Comparison of ENCODE assay signal across 10 cellular contexts in genomic region chr1:206506405-206506802, GRCh38. TPM values are rescaled to one million over a fixed set of nuclear protein-coding genes. Genes with fewer than 3 reads are reported as not detected.
DNase-seq lines count a peak whose midpoint lies in the region; ATAC-seq and TF ChIP-seq lines count a peak whose summit lies in the region.
"Had no signal": no experiment of that assay in that cellular context is flagged by ENCODE, and none has a peak within 500 bp of the region (broad histone marks: within the 10 kb centered on the region; RNA-seq: fewer than 3 reads in every experiment).

No MANE protein-coding gene starts in this region.

- peaks cover 76% of the 10 kb centered on the region for H3K27me3 ChIP-seq in iPS-15b (ENCODE audit: control insufficient read depth, insufficient read depth, low read length)

- no peaks in the 10 kb centered on the region for H3K9me3 Mint-ChIP-seq in T-helper 1 cell treated with Interleukin-12 subunit alpha and Interleukin-12 subunit beta and Interleukin-4 antibody, amounts not matched to agents 30 μg/mL and 1 μg/mL, for 36 hours
- H3K9me3 Mint-ChIP-seq in activated CD8-positive, alpha-beta T cell treated with anti-CD3 and anti-CD28 coated beads for 36 hours, result no peaks in the 10 kb centered on the region
- no peaks in the 10 kb centered on the region for H3K9me3 Mint-ChIP-seq in stimulated activated memory B cell treated with anti-CD40 and anti-IgM and Interleukin-4, amounts not matched to agents 10 μg/mL and 1 μg/mL and 100 μg/mL, for 72 hours

- H3K4me1 ChIP-seq in iPS-15b (ENCODE audit: control insufficient read depth, insufficient read depth, low read length), result no peaks in the 10 kb centered on the region

- DNase-seq in T-helper 1 cell (no peak), inferior parietal cortex (ENCODE audit: extremely low spot score) (no peak), hepatic stellate cell (ENCODE audit: low spot score) (no peak)
- no peak for DNase-seq in activated CD8-positive, alpha-beta T cell treated with anti-CD3 and anti-CD28 coated beads for 36 hours
- DNase-seq: islet precursor cell had no signal

- no peak for ATAC-seq in activated CD8-positive, alpha-beta T cell treated with anti-CD3 and anti-CD28 coated beads for 36 hours
- no peak for ATAC-seq in stimulated activated memory B cell treated with anti-CD40 and anti-IgM and Interleukin-4, amounts not matched to agents 10 μg/mL and 1 μg/mL and 100 μg/mL, for 72 hours
- no peak for ATAC-seq in GM18909 (IDR thresholded peaks at IDR 0.05; ENCODE audit: poor library complexity, unreplicated experiment)

- H3K9me3 ChIP-seq in iPS-15b (ENCODE audit: control insufficient read depth, insufficient read depth, low read length), result no peaks in the 10 kb centered on the region
- H3K9me3 ChIP-seq: A549 had no signal

- peak overlapping the region; percentile 84 for H3K4me3 ChIP-seq in iPS-15b (ENCODE audit: low read depth, low read length)

- H3K4me1 Mint-ChIP-seq in T-helper 1 cell treated with Interleukin-12 subunit alpha and Interleukin-12 subunit beta and Interleukin-4 antibody, amounts not matched to agents 30 μg/mL and 1 μg/mL, for 36 hours (ENCODE audit: low read depth), result peaks cover 44% of the 10 kb centered on the region
- peaks cover 46% of the 10 kb centered on the region for H3K4me1 Mint-ChIP-seq in activated CD8-positive, alpha-beta T cell treated with anti-CD3 and anti-CD28 coated beads for 36 hours (ENCODE audit: low read depth)
- H3K4me1 Mint-ChIP-seq in stimulated activated memory B cell treated with anti-CD40 and anti-IgM and Interleukin-4, amounts not matched to agents 10 μg/mL and 1 μg/mL and 100 μg/mL, for 72 hours, result peaks cover 42% of the 10 kb centered on the region

- intact Hi-C loops in activated CD8-positive, alpha-beta T cell treated with anti-CD3 and anti-CD28 coated beads for 36 hours (cut with micrococcal nuclease), result loop anchor here (5.0 kb wide), 1 partner anchor 76 kb away; no protein-coding TSS in a partner anchor

- peaks cover 22% of the 10 kb centered on the region for H3K27me3 Mint-ChIP-seq in T-helper 1 cell treated with Interleukin-12 subunit alpha and Interleukin-12 subunit beta and Interleukin-4 antibody, amounts not matched to agents 30 μg/mL and 1 μg/mL, for 36 hours (ENCODE audit: low read depth)
- H3K27me3 Mint-ChIP-seq in activated CD8-positive, alpha-beta T cell treated with anti-CD3 and anti-CD28 coated beads for 36 hours, result peaks cover 28% of the 10 kb centered on the region
- H3K27me3 Mint-ChIP-seq in stimulated activated memory B cell treated with anti-CD40 and anti-IgM and Interleukin-4, amounts not matched to agents 10 μg/mL and 1 μg/mL and 100 μg/mL, for 72 hours, result peaks cover 20% of the 10 kb centered on the region

- H3K36me3 Mint-ChIP-seq in T-helper 1 cell treated with Interleukin-12 subunit alpha and Interleukin-12 subunit beta and Interleukin-4 antibody, amounts not matched to agents 30 μg/mL and 1 μg/mL, for 36 hours (ENCODE audit: low read depth), result peaks cover 10% of the 10 kb centered on the region
- H3K36me3 Mint-ChIP-seq in activated CD8-positive, alpha-beta T cell treated with anti-CD3 and anti-CD28 coated beads for 36 hours (ENCODE audit: low read depth), result no peaks in the 10 kb centered on the region
- H3K36me3 Mint-ChIP-seq in stimulated activated memory B cell treated with anti-CD40 and anti-IgM and Interleukin-4, amounts not matched to agents 10 μg/mL and 1 μg/mL and 100 μg/mL, for 72 hours, result no peaks in the 10 kb centered on the region

- POLR2A ChIA-PET in activated CD8-positive, alpha-beta T cell treated with anti-CD3 and anti-CD28 coated beads for 36 hours (lab: Charles Lee), result interaction anchor here (0.6 to 1.9 kb wide), 17 partner anchors 9 to 479 kb away, joined by 3 to 8 read pairs (median 3); no protein-coding TSS in a partner anchor

- CTCF ChIA-PET in activated CD8-positive, alpha-beta T cell treated with anti-CD3 and anti-CD28 coated beads for 36 hours (lab: Charles Lee), result interaction anchor here (1.0 to 4.0 kb wide), 15 partner anchors 9 to 158 kb away, joined by 3 to 21 read pairs (median 4); partner anchors contain the start of genes DYRK3, EIF2D and IKBKE

- H3K4me3 Mint-ChIP-seq in T-helper 1 cell treated with Interleukin-12 subunit alpha and Interleukin-12 subunit beta and Interleukin-4 antibody, amounts not matched to agents 30 μg/mL and 1 μg/mL, for 36 hours, result peak overlapping the region; percentile 79
- H3K4me3 Mint-ChIP-seq in activated CD8-positive, alpha-beta T cell treated with anti-CD3 and anti-CD28 coated beads for 36 hours, result peak overlapping the region; percentile 64
- peak overlapping the region; percentile 81 for H3K4me3 Mint-ChIP-seq in stimulated activated memory B cell treated with anti-CD40 and anti-IgM and Interleukin-4, amounts not matched to agents 10 μg/mL and 1 μg/mL and 100 μg/mL, for 72 hours

- H3K9ac ChIP-seq in iPS-15b (ENCODE audit: low read depth, low read length), result no peak overlapping the region

- H3K36me3 ChIP-seq in iPS-15b (ENCODE audit: control insufficient read depth, insufficient read depth, low read length), result no peaks in the 10 kb centered on the region

- peak overlapping the region; percentile 71 for H3K27ac Mint-ChIP-seq in T-helper 1 cell treated with Interleukin-12 subunit alpha and Interleukin-12 subunit beta and Interleukin-4 antibody, amounts not matched to agents 30 μg/mL and 1 μg/mL, for 36 hours
- H3K27ac Mint-ChIP-seq in activated CD8-positive, alpha-beta T cell treated with anti-CD3 and anti-CD28 coated beads for 36 hours, result peak overlapping the region; percentile 10
- peak overlapping the region; percentile 69 for H3K27ac Mint-ChIP-seq in stimulated activated memory B cell treated with anti-CD40 and anti-IgM and Interleukin-4, amounts not matched to agents 10 μg/mL and 1 μg/mL and 100 μg/mL, for 72 hours

- TF ChIP-seq CTCF in activated CD8-positive, alpha-beta T cell treated with anti-CD3 and anti-CD28 coated beads for 36 hours (IDR thresholded peaks at IDR 0.05), result no peak

RNA-seq across cellular contexts. Expression of gene RASSF5, which starts 0.9 kb away (rescaled TPM):
- total RNA-seq in activated CD8-positive, alpha-beta T cell treated with anti-CD3 and anti-CD28 coated beads for 36 hours, result 100 to 1,000 TPM; 215 to 218 TPM

RNA-seq across cellular contexts. Expression of gene IKBKE, which starts 36.1 kb away (rescaled TPM):
- 10 to 100 TPM; 14.3 to 14.9 TPM for total RNA-seq in activated CD8-positive, alpha-beta T cell treated with anti-CD3 and anti-CD28 coated beads for 36 hours

Comparison
In these comparisons a context has a peak if more than half of its experiments do, and no peak if none do; other contexts are left out.
1. H3K27ac Mint-ChIP-seq: peak in every context shown above with its lines; median percentile 71 in T-helper 1 cell treated with Interleukin-12 subunit alpha and Interleukin-12 subunit beta and Interleukin-4 antibody, amounts not matched to agents 30 μg/mL and 1 μg/mL, for 36 hours; 69 in stimulated activated memory B cell treated with anti-CD40 and anti-IgM and Interleukin-4, amounts not matched to agents 10 μg/mL and 1 μg/mL and 100 μg/mL, for 72 hours; 10 in activated CD8-positive, alpha-beta T cell treated with anti-CD3 and anti-CD28 coated beads for 36 hours.